1 cellular context compared by ENCODE assay signal in the genomic region with DNA sequence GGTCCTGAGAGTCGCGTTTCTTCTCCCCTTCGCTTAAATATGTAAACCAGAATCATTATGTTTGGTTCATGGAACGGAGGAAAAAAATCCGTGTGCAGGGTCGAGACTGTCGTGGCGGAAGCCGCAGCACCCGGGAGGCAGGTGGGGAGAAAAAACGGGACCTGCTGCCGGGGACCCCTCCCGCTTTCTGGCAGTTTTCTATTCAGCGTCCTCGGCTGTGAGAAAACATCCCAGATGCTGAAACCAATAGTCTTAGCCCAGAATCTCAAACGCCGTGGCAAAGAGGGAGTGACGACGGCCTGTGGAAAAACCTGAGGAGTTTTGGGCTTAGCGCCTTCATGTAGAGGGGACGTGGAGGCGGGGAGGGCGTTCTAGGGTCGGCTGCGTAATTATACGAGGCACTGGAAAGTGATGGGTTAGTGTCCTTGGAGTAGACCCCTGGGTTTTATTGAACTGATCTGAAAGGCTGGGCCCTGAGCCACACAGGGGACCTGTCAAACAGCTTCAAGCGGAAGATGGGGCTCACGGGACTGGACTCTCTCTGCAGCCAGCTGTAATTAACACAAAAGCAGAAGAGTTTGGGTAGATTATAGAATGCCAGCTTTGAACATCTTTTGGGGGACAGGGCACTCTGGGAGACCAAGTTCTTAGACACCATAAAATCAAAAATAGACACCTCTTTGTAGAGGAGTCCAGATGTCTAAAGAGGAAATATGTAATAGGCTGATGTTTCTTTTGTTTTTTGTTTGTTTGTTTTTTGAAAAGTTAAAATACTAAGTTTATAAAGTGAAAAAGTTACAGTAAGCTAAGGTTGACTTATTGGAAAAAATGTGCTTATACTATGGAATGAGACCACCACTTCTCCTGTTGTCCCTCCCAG.
TF ChIP-seq lines count a peak whose summit lies in the region.

No MANE protein-coding gene starts in this region.

TF ChIP-seq in HCT116, 20 proteins besides CTCF, POLR2A, EP300 and RAD21 (continued from another document):
- TF ChIP-seq, protein P1, sequence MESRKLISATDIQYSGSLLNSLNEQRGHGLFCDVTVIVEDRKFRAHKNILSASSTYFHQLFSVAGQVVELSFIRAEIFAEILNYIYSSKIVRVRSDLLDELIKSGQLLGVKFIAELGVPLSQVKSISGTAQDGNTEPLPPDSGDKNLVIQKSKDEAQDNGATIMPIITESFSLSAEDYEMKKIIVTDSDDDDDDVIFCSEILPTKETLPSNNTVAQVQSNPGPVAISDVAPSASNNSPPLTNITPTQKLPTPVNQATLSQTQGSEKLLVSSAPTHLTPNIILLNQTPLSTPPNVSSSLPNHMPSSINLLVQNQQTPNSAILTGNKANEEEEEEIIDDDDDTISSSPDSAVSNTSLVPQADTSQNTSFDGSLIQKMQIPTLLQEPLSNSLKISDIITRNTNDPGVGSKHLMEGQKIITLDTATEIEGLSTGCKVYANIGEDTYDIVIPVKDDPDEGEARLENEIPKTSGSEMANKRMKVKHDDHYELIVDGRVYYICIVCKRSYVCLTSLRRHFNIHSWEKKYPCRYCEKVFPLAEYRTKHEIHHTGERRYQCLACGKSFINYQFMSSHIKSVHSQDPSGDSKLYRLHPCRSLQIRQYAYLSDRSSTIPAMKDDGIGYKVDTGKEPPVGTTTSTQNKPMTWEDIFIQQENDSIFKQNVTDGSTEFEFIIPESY (IDR thresholded peaks at IDR 0.05; ENCODE audit: extremely low read depth, insufficient replicate concordance, low read length) = no peak
- no peak for TF ChIP-seq ZFX (IDR thresholded peaks at IDR 0.05)
- TF ChIP-seq CEBPB (IDR thresholded peaks at IDR 0.05; ENCODE audit: low read depth) = no peak
- TF ChIP-seq SRF (IDR thresholded peaks at IDR 0.05; ENCODE audit: low read depth) = no peak
- no peak for TF ChIP-seq ATF3 (IDR thresholded peaks at IDR 0.05)
- TF ChIP-seq EZH2phosphoT487 (IDR thresholded peaks at IDR 0.05; ENCODE audit: borderline replicate concordance) = no peak
